21 cellular contexts compared by ENCODE assay signal in genomic region chr7:156095908-156096539, GRCh38.
DNase-seq lines count a peak whose midpoint lies in the region; TF ChIP-seq lines count a peak whose summit lies in the region.
"Had no signal": no experiment of that assay in that cellular context is flagged by ENCODE, and none has a peak within 500 bp of the region (broad histone marks: within the 10 kb centered on the region; RNA-seq: fewer than 3 reads in every experiment).

No MANE protein-coding gene starts in this region.

- H3K4me1 ChIP-seq in MM.1S (ENCODE audit: low read length) (no peaks in the 10 kb centered on the region), thyroid gland (peaks cover 0 to 15% of the 10 kb centered on the region in 2 donors)
- H3K4me1 ChIP-seq: HAP-1, SJCRH30 had no signal

- peak overlapping the region; percentile 22; the same call in 1 of the 2 replicates for H3K4me2 ChIP-seq in MM.1S (ENCODE audit: low read depth, low read length)

- H3K79me2 ChIP-seq in MM.1S (ENCODE audit: low read length): no peaks in the 10 kb centered on the region

- TF ChIP-seq CTCF in MM.1S (IDR thresholded peaks at IDR 0.05; ENCODE audit: low read length) (no peak), thyroid gland (IDR thresholded peaks at IDR 0.05) (no peak)

- peaks cover 5% of the 10 kb centered on the region for H3K27me3 Mint-ChIP-seq in activated naive CD4-positive, alpha-beta T cell treated with anti-CD3 and anti-CD28 coated beads for 36 hours (ENCODE audit: low read depth)

- H3K27me3 ChIP-seq in MM.1S (replicated peaks; ENCODE audit: insufficient read depth, low read length): peaks cover 19% of the 10 kb centered on the region
- H3K27me3 ChIP-seq in thyroid gland: no peaks in the 10 kb centered on the region

- intact Hi-C loops in activated naive CD4-positive, alpha-beta T cell treated with anti-CD3 and anti-CD28 coated beads for 36 hours (cut with micrococcal nuclease): loop anchor here (5.0 kb wide), 1 partner anchor 99 kb away; no protein-coding TSS in a partner anchor
- intact Hi-C loops in thyroid gland (cut with DNase I): no loop called here

- no peaks in the 10 kb centered on the region for H4K20me1 ChIP-seq in MM.1S (ENCODE audit: insufficient read depth, low read length)

- CTCF ChIA-PET in activated naive CD4-positive, alpha-beta T cell treated with anti-CD3 and anti-CD28 coated beads for 36 hours (lab: Charles Lee): no interaction called here

- DNase-seq in activated naive CD4-positive, alpha-beta T cell treated with anti-CD3 and anti-CD28 coated beads for 36 hours: peak; percentile 54
- DNase-seq in activated naive CD4-positive, alpha-beta T cell (lab: John Stamatoyannopoulos, UW): no peak
- DNase-seq in MM.1S: peak; percentile 65
- peak; percentile 35 for DNase-seq in activated naive CD8-positive, alpha-beta T cell treated with anti-CD3 and anti-CD28 coated beads, Interleukin-2, amount 50 U/mL, for 16 hours (ENCODE audit: low read depth, low spot score)
- peak; percentile 15 to 26 for DNase-seq in thyroid gland
- no peak for DNase-seq in GM03348 (ENCODE audit: low spot score)
- DNase-seq in cerebellar cortex (ENCODE audit: low spot score): no peak
- no peak for DNase-seq in iPS-NIHi7 (ENCODE audit: extremely low spot score)
- DNase-seq: activated CD4-positive, alpha-beta T cell treated with anti-CD3 and anti-CD28 coated beads for 4 hours; activated CD8-positive, alpha-beta memory T cell treated with anti-CD3 and anti-CD28 coated beads, Interleukin-2, amount 50 U/mL, for 4 hours; C1 segment of cervical spinal cord; cerebellar nuclear complex; EL; head of caudate nucleus; left cardiac atrium; mammary epithelial cell; NCI-H1048; NCI-H187; NCI-H524 treated with DMSO at 0.1 percent for 48 hours; SJCRH30 had no signal

- H3K4me1 Mint-ChIP-seq in activated naive CD4-positive, alpha-beta T cell treated with anti-CD3 and anti-CD28 coated beads for 36 hours (ENCODE audit: low read depth): peaks cover 28% of the 10 kb centered on the region

- no peak overlapping the region for H3K9ac ChIP-seq in MM.1S (ENCODE audit: low read length)

- H3F3A ChIP-seq in MM.1S (ENCODE audit: insufficient read depth, low read length): no peaks in the 10 kb centered on the region

- no peaks in the 10 kb centered on the region for H3K9me2 ChIP-seq in MM.1S (replicated peaks; ENCODE audit: insufficient read depth, low read length)

- TF ChIP-seq POLR2A in thyroid gland (IDR thresholded peaks at IDR 0.05): no peak

- H3K36me3 Mint-ChIP-seq in activated naive CD4-positive, alpha-beta T cell treated with anti-CD3 and anti-CD28 coated beads for 36 hours (ENCODE audit: low read depth): no peaks in the 10 kb centered on the region

- no peak overlapping the region for H3K4me3 Mint-ChIP-seq in activated naive CD4-positive, alpha-beta T cell treated with anti-CD3 and anti-CD28 coated beads for 36 hours

- no peaks in the 10 kb centered on the region for H3K9me3 ChIP-seq in MM.1S (replicated peaks; ENCODE audit: insufficient read depth, low read length)
- no peaks in the 10 kb centered on the region for H3K9me3 ChIP-seq in thyroid gland
- H3K9me3 ChIP-seq: HAP-1, SJCRH30 had no signal

- peaks cover 5% of the 10 kb centered on the region for H3K9me3 Mint-ChIP-seq in activated naive CD4-positive, alpha-beta T cell treated with anti-CD3 and anti-CD28 coated beads for 36 hours

- H3K4me3 ChIP-seq in MM.1S (ENCODE audit: low read length) (no peak overlapping the region), thyroid gland (replicated peaks in 1 of 3) (no peak overlapping the region)
- H3K4me3 ChIP-seq: HAP-1, SJCRH30 had no signal

- 14 to 24% methylated on average over 9 of the region's 9 CpGs for WGBS in thyroid gland, 2 donors

- H3K27ac Mint-ChIP-seq in activated naive CD4-positive, alpha-beta T cell treated with anti-CD3 and anti-CD28 coated beads for 36 hours: no peak overlapping the region

- H3K36me3 ChIP-seq in MM.1S (replicated peaks; ENCODE audit: insufficient read depth, low read length) (no peaks in the 10 kb centered on the region), thyroid gland (no peaks in the 10 kb centered on the region)
- H3K36me3 ChIP-seq: HAP-1, SJCRH30 had no signal

- H3K27ac ChIP-seq in MM.1S (ENCODE audit: low read length) (no peak overlapping the region), thyroid gland (no peak overlapping the region)
- H3K27ac ChIP-seq: SJCRH30 had no signal

- no peak overlapping the region for H2AFZ ChIP-seq in MM.1S (ENCODE audit: low read length)

Comparison
In these comparisons a context has a peak if more than half of its experiments do, and no peak if none do; other contexts are left out.
1. DNase-seq: peak in activated naive CD4-positive, alpha-beta T cell treated with anti-CD3 and anti-CD28 coated beads for 36 hours (single experiment), MM.1S (single experiment), activated naive CD8-positive, alpha-beta T cell treated with anti-CD3 and anti-CD28 coated beads, Interleukin-2, amount 50 U/mL, for 16 hours (single experiment) and thyroid gland (2 of 2); none in activated naive CD4-positive, alpha-beta T cell (0 of 4), GM03348 (single experiment), cerebellar cortex (single experiment) and iPS-NIHi7 (single experiment).